17 cellular contexts compared by ENCODE assay signal in genomic region chr17:66684256-66684655, GRCh38.
"Had no signal": no experiment of that assay in that cellular context is flagged by ENCODE, and none has a peak within 500 bp of the region (broad histone marks: within the 10 kb centered on the region; RNA-seq: fewer than 3 reads in every experiment).

No MANE protein-coding gene starts in this region.

- H3K4me3 ChIP-seq: cardiac muscle cell, lung, sigmoid colon, spleen, tibial artery had no signal

- H3K36me3 ChIP-seq: cardiac muscle cell had no signal

- ATAC-seq: left lobe of liver; natural killer cell treated with Interleukin-12 subunit alpha and Interleukin-12 subunit beta and Interleukin-15 and Interleukin-18, amount 100 ng/mL, for 72 hours; WTC11 had no signal

- H3K4me1 ChIP-seq: tibial artery had no signal

- H3K9me3 ChIP-seq: sigmoid colon, spleen, tibial artery had no signal

- H3K27me3 ChIP-seq: cardiac muscle cell, sigmoid colon, spleen, tibial artery had no signal

- DNase-seq: activated CD4-positive, alpha-beta memory T cell treated with anti-CD3 and anti-CD28 coated beads for 36 hours; activated CD4-positive, alpha-beta T cell treated with anti-CD3 and anti-CD28 coated beads for 4 hours; activated T-cell treated with anti-CD3 and anti-CD28 coated beads for 4 hours; dermis blood vessel endothelial cell; effector memory CD4-positive, alpha-beta T cell; foreskin melanocyte; posterior cingulate gyrus; sigmoid colon; spleen; stimulated activated naive CD4-positive, alpha-beta T cell; tibial artery had no signal

- H3K27ac ChIP-seq: cardiac muscle cell, epithelial cell of prostate, sigmoid colon, spleen, tibial artery had no signal
